10 cellular contexts compared by ENCODE assay signal in the genomic region with DNA sequence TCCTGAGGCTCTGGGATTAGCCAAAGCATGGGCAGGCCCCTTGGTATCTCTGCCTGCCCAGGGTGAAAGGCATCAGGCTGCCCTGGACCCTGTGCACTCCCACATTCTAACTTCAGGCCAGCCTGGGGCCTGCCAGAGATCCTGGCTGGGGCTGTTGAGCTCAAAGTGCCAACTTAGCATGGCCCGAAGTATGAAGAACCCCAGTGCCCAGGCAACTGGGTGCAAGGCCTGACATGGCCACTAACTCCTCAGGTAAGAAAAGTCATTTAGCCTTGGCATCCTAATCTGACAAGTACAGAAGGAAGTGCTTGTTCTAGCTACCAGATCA. TPM values are rescaled to one million over a fixed set of nuclear protein-coding genes. Genes with fewer than 3 reads are reported as not detected.
DNase-seq lines count a peak whose midpoint lies in the region; ATAC-seq and TF ChIP-seq lines count a peak whose summit lies in the region.
"Had no signal": no experiment of that assay in that cellular context is flagged by ENCODE, and none has a peak within 500 bp of the region (broad histone marks: within the 10 kb centered on the region; RNA-seq: fewer than 3 reads in every experiment).

No MANE protein-coding gene starts in this region.

- H3K4me1 ChIP-seq in BLaER1 (peaks cover 100% of the 10 kb centered on the region), gastroesophageal sphincter (peaks cover 22 to 99% (median 83%) of the 10 kb centered on the region in 3 donors), ovary (ENCODE audit: insufficient read depth) (peaks cover 71% of the 10 kb centered on the region)

- H3K9me3 ChIP-seq in BLaER1 (no peaks in the 10 kb centered on the region), T-helper 17 cell (ENCODE audit: control insufficient read depth, low read length, poor library complexity, severe bottlenecking) (no peaks in the 10 kb centered on the region), gastroesophageal sphincter (no peaks in the 10 kb centered on the region), ovary (no peaks in the 10 kb centered on the region)

- in situ Hi-C loops in GM13977 (cut with MboI; ENCODE audit: low pct_unique_long_range_greater_than_20kb, low sequenced_read_pairs, unreplicated experiment), result no loop called here

- peaks cover 66% of the 10 kb centered on the region for H3K36me3 ChIP-seq in BLaER1
- H3K36me3 ChIP-seq in gastroesophageal sphincter, result peaks cover 0 to 16% of the 10 kb centered on the region in 2 donors
- no peaks in the 10 kb centered on the region for H3K36me3 ChIP-seq in ovary

- peaks cover 4% of the 10 kb centered on the region for H3K36me3 Mint-ChIP-seq in T-helper 17 cell (ENCODE audit: low read depth)
- H3K36me3 Mint-ChIP-seq in progenitor cell of endocrine pancreas (ENCODE audit: insufficient read depth), result peaks cover 12% of the 10 kb centered on the region

- TF ChIP-seq EP300 in gastroesophageal sphincter (IDR thresholded peaks at IDR 0.05), result no peak
- TF ChIP-seq EP300 in ovary (IDR thresholded peaks at IDR 0.05), result no peak

- ATAC-seq in T-helper 17 cell, result no peak
- no peak for ATAC-seq in gastroesophageal sphincter
- ATAC-seq: stimulated activated naive CD8-positive, alpha-beta T cell treated with anti-CD3 and anti-CD28 coated beads, Interleukin-15, amount 100 ng/mL, for 72 hours had no signal

- TF ChIP-seq POLR2A in gastroesophageal sphincter (IDR thresholded peaks at IDR 0.05) (no peak), ovary (IDR thresholded peaks at IDR 0.05) (no peak)

- H3K4me1 Mint-ChIP-seq in T-helper 17 cell, result peaks cover 87% of the 10 kb centered on the region
- H3K4me1 Mint-ChIP-seq in progenitor cell of endocrine pancreas (ENCODE audit: low read depth), result peaks cover 6% of the 10 kb centered on the region

- whole genome bisulfite sequencing in gastroesophageal sphincter (ENCODE audit: low coverage in 1 of 2), 2 donors, result 80% methylated on average over 1 of the region's 1 CpG; no CpG with 5 or more reads in 1 of the 2 donors
- 24 to 38% (median 30%) methylated on average over 1 of the region's 1 CpG for WGBS in ovary, 3 donors

- H3K4me3 ChIP-seq in BLaER1, result no peak overlapping the region
- no peak overlapping the region for H3K4me3 ChIP-seq in gastroesophageal sphincter
- no peak overlapping the region for H3K4me3 ChIP-seq in ovary

- peak overlapping the region; percentile 69 for H3K9ac ChIP-seq in BLaER1

- H3K27me3 Mint-ChIP-seq in T-helper 17 cell, result no peaks in the 10 kb centered on the region
- H3K27me3 Mint-ChIP-seq in progenitor cell of endocrine pancreas, result no peaks in the 10 kb centered on the region
- H3K27me3 Mint-ChIP-seq: stimulated activated naive CD8-positive, alpha-beta T cell treated with anti-CD3 and anti-CD28 coated beads, Interleukin-15, amount 100 ng/mL, for 72 hours had no signal

- intact Hi-C loops in ovary (cut with DNase I), result loop anchor here (5.0 kb wide), 3 partner anchors 36 to 69 kb away; a partner anchor contains a TSS

- H3K27me3 ChIP-seq in BLaER1 (no peaks in the 10 kb centered on the region), gastroesophageal sphincter (no peaks in the 10 kb centered on the region), ovary (no peaks in the 10 kb centered on the region)

- no peak for DNase-seq in T-helper 17 cell
- peak in 2 of 5 donors; percentile 43 to 47 for DNase-seq in ovary
- no peak for DNase-seq in progenitor cell of endocrine pancreas (ENCODE audit: low spot score, unreplicated experiment)
- no peak for DNase-seq in SKM-1 (lab: John Stamatoyannopoulos, UW; ENCODE audit: unreplicated experiment)
- DNase-seq in GM13977 (ENCODE audit: low spot score), result no peak
- no peak for DNase-seq in GF-D8 (lab: John Stamatoyannopoulos, UW)
- DNase-seq: activated T-cell treated with anti-CD3 and anti-CD28 coated beads for 4 hours; stimulated activated naive CD8-positive, alpha-beta T cell treated with anti-CD3 and anti-CD28 coated beads, Interleukin-15, amount 100 ng/mL, for 72 hours had no signal

- TF ChIP-seq CTCF in gastroesophageal sphincter (IDR thresholded peaks at IDR 0.05), result no peak
- TF ChIP-seq CTCF in ovary (IDR thresholded peaks at IDR 0.05), result no peak
- no peak for TF ChIP-seq CTCF in progenitor cell of endocrine pancreas (IDR thresholded peaks at IDR 0.05; ENCODE audit: unreplicated experiment)
- TF ChIP-seq CTCF in GM13977 (IDR thresholded peaks at IDR 0.05; ENCODE audit: extremely low read depth, insufficient read depth, missing control alignments), result no peak

- H3K27ac Mint-ChIP-seq in T-helper 17 cell (peak overlapping the region; percentile 100), progenitor cell of endocrine pancreas (no peak overlapping the region)

- peak overlapping the region; percentile 80 for H3K4me3 Mint-ChIP-seq in T-helper 17 cell
- no peak overlapping the region for H3K4me3 Mint-ChIP-seq in progenitor cell of endocrine pancreas (ENCODE audit: low read depth)
- H3K4me3 Mint-ChIP-seq: stimulated activated naive CD8-positive, alpha-beta T cell treated with anti-CD3 and anti-CD28 coated beads, Interleukin-15, amount 100 ng/mL, for 72 hours had no signal

- H4K20me1 ChIP-seq in BLaER1, result peaks cover 90% of the 10 kb centered on the region

- H3K4me2 ChIP-seq in BLaER1, result peak overlapping the region; percentile 90

- H3K9me3 Mint-ChIP-seq in progenitor cell of endocrine pancreas (ENCODE audit: low read depth), result no peaks in the 10 kb centered on the region
- H3K9me3 Mint-ChIP-seq: stimulated activated naive CD8-positive, alpha-beta T cell treated with anti-CD3 and anti-CD28 coated beads, Interleukin-15, amount 100 ng/mL, for 72 hours had no signal

- H3K27ac ChIP-seq in BLaER1 (peak overlapping the region; percentile 86), gastroesophageal sphincter (peak overlapping the region; percentile 15 to 84 (median 80)), ovary (peak overlapping the region; percentile 4 to 96)

RNA-seq across cellular contexts. Expression of a gene that starts 43.2 kb away (rescaled TPM):
- total RNA-seq in T-helper 17 cell (10 to 100 TPM; 68.5 to 69.2 TPM), gastroesophageal sphincter (10 to 100 TPM; 24.5 to 33.0 (median 30.2) TPM), ovary (10 to 100 TPM; 29.8 to 77.6 (median 47.8) TPM), progenitor cell of endocrine pancreas (36.8 and 39.8 TPM in 2 replicates)
- polyA plus RNA-seq in ovary, result 10 to 100 TPM in 1 of 2 donors, 1 to 10 TPM in 1; 9.7 to 21.3 TPM
